ENCODE assay signal across 15 cellular contexts in the genomic region with DNA sequence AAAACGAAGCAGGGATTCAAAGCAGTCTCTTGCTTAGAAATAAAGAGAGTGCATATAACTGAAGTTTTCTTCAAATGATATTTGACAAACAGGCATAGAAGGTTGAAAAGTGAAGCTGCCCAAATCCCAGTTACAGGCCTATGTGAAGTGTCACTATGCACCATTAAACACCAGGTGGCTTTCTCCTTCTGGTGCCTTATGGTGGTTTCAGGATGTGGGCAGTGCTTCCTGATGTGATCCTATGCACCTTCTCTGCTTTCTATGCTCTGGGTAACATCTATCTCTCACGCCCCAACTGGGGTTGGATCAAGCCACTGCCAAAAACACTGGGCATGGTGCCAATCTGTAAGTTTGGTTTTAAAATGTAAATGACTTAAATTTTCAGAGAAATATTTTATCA.
A peak's percentile ranks its signal among the peaks of the same experiment; 100 is the strongest.
DNase-seq lines count a peak whose midpoint lies in the region; ATAC-seq lines count a peak whose summit lies in the region.
"Had no signal": no experiment of that assay in that cellular context is flagged by ENCODE, and none has a peak within 500 bp of the region (broad histone marks: within the 10 kb centered on the region; RNA-seq: fewer than 3 reads in every experiment).

No MANE protein-coding gene starts in this region.

- no peaks in the 10 kb centered on the region for H3K27me3 Mint-ChIP-seq in effector memory CD8-positive, alpha-beta T cell
- H3K27me3 Mint-ChIP-seq: IgD-negative memory B cell had no signal

- H3K36me3 Mint-ChIP-seq in effector memory CD8-positive, alpha-beta T cell (ENCODE audit: insufficient read depth): no peaks in the 10 kb centered on the region
- H3K36me3 Mint-ChIP-seq: IgD-negative memory B cell had no signal

- intact Hi-C loops in left colon (cut with DNase I, micrococcal nuclease): no loop called here

- no peaks in the 10 kb centered on the region for H3K4me1 Mint-ChIP-seq in effector memory CD8-positive, alpha-beta T cell (ENCODE audit: low read depth in 2 of 2)
- H3K4me1 Mint-ChIP-seq: IgD-negative memory B cell, nephron progenitor cell had no signal

- H3K4me3 Mint-ChIP-seq in effector memory CD8-positive, alpha-beta T cell: no peak overlapping the region
- H3K4me3 Mint-ChIP-seq: IgD-negative memory B cell, nephron progenitor cell had no signal

- peak; percentile 4 for DNase-seq in NCI-H1694 treated with DMSO at 0.1 percent for 48 hours (lab: John Stamatoyannopoulos, UW)
- no peak for DNase-seq in NCI-H1694 (lab: John Stamatoyannopoulos, UW)
- DNase-seq in NCI-H510A treated with DMSO at 0.1 percent for 48 hours (lab: John Stamatoyannopoulos, UW): peak; percentile 5
- no peak for DNase-seq in left colon
- DNase-seq in effector memory CD8-positive, alpha-beta T cell: no peak
- DNase-seq in NAMALWA (ENCODE audit: low spot score): no peak
- DNase-seq in stimulated activated CD4-positive, alpha-beta T cell treated with anti-CD3 and anti-CD28 coated beads, Interleukin-15, amount 100 ng/mL, for 24 hours: no peak
- DNase-seq: 8988T; activated CD4-positive, alpha-beta T cell treated with anti-CD3 and anti-CD28 coated beads, Interleukin-2, amount 50 U/mL, for 4 hours; central memory CD4-positive, alpha-beta T cell; mammary epithelial cell; nephron progenitor cell; SHP77 treated with DMSO at 0.1 percent for 48 hours had no signal

- H3K9me3 Mint-ChIP-seq in effector memory CD8-positive, alpha-beta T cell: peaks cover 12 to 20% of the 10 kb centered on the region in 2 donors
- H3K9me3 Mint-ChIP-seq: nephron progenitor cell had no signal

- no peak overlapping the region for H3K27ac Mint-ChIP-seq in effector memory CD8-positive, alpha-beta T cell
- H3K27ac Mint-ChIP-seq: IgD-negative memory B cell, nephron progenitor cell had no signal

- ATAC-seq in GM21619 (IDR thresholded peaks at IDR 0.05; ENCODE audit: unreplicated experiment) (peak; percentile 54), left colon (peak; percentile 48)
- ATAC-seq in effector memory CD8-positive, alpha-beta T cell (replicated peaks): no peak

Comparison
In these comparisons a context has a peak if more than half of its experiments do, and no peak if none do; other contexts are left out.
1. DNase-seq: peak in NCI-H1694 treated with DMSO at 0.1 percent for 48 hours (single experiment) and NCI-H510A treated with DMSO at 0.1 percent for 48 hours (single experiment); none in NCI-H1694 (single experiment), left colon (0 of 2), effector memory CD8-positive, alpha-beta T cell (0 of 3), NAMALWA (single experiment) and stimulated activated CD4-positive, alpha-beta T cell treated with anti-CD3 and anti-CD28 coated beads, Interleukin-15, amount 100 ng/mL, for 24 hours (single experiment).